Comparison of ENCODE assay signal across 8 cellular contexts in the genomic region with DNA sequence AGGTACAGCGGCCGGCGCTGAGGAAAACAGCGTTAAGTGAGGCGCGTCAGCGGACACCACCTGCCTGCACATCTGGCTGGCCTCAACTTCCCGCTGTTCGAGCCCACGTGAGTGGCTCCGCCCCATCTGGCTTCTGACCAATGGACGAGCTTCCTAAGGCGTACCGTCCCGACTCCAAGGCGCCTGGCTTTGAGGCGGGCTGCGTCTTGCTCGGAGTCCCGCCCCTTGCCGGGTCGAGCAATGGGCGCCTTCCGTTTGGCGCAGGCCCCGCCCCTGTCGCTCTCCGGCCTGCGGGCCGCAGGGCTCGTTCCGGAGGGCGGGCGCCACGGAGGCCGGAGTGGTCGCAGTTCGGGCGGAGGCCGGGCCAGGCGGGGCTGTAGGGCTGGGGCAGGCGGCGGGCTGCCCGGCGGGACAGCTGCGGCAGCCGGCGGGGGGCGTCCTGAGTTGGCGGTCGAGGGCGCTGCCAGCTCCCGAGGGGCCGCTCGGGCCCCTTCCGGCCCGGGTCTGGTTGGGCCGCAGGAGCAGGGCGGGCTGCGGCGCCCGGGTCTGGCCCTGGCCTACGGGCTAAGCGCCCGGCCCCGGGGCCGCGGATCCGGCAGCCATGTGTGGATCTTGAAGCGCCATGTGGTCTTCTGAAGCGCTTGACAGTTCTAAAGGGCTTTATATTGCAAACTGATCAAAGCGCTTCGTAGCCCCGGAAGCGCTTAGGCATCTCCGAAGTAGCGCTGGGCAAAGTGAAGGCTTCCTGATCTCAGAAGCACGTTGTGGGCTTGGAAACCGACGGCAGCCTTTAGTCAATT. TPM values are rescaled to one million over a fixed set of nuclear protein-coding genes. Genes with fewer than 3 reads are reported as not detected.
DNase-seq lines count a peak whose midpoint lies in the region; ATAC-seq and TF ChIP-seq lines count a peak whose summit lies in the region.

TATDN2 (plus strand) TSS at position 276 of the 800 bp plus-strand sequence. CDS start 742 bp downstream, outside the sequence.

- DNase-seq in NCI-H187 treated with DMSO at 0.1 percent for 48 hours (lab: John Stamatoyannopoulos, UW) (peak; percentile 65), T-helper 2 cell (peak; percentile 80 to 99 (median 90)), amygdala (lab: John Stamatoyannopoulos, UW) (peak in 55 of 56 donors; percentile 28 to 94 (median 80)), right atrium auricular region (ENCODE audit: low spot score) (peak; percentile 96), psoas muscle (peak; percentile 98)

- peak within 1 kb of the TSS; percentile 83 for H3K27ac ChIP-seq in right atrium auricular region
- H3K27ac ChIP-seq in psoas muscle = peak within 1 kb of the TSS; percentile 96
- H3K27ac ChIP-seq in urinary bladder (ENCODE audit: low read depth) = peak within 1 kb of the TSS; percentile 75

- WGBS in psoas muscle, 3 donors = 0% methylated on average over 51 to 80 of the region's 80 CpGs
- under 1% methylated on average over 79 of the region's 80 CpGs for WGBS in urinary bladder

- H3K36me3 ChIP-seq in right atrium auricular region (peaks cover 12% of the 10 kb centered on the region), psoas muscle (ENCODE audit: insufficient read depth in 1 of 2, low read depth in 1 of 2) (peaks cover 0 to 48% of the 10 kb centered on the region in 2 donors), urinary bladder (ENCODE audit: insufficient read depth) (peaks cover 5% of the 10 kb centered on the region)

- H3K9me3 ChIP-seq in right atrium auricular region = peaks cover 0 to 13% of the 10 kb centered on the region in 2 donors
- H3K9me3 ChIP-seq in psoas muscle = no peaks in the 10 kb centered on the region

- no peaks in the 10 kb centered on the region for H3K27me3 ChIP-seq in right atrium auricular region
- H3K27me3 ChIP-seq in psoas muscle (ENCODE audit: insufficient read depth in 3 of 3, low read length in 2 of 3) = no peaks in the 10 kb centered on the region

- ATAC-seq in GM18505 (IDR thresholded peaks at IDR 0.05; ENCODE audit: unreplicated experiment) (peak; percentile 96), HG02970 (IDR thresholded peaks at IDR 0.05; ENCODE audit: low FRiP score, unreplicated experiment) (peak; percentile 95), psoas muscle (peak; percentile 97 to 99 (median 98))

- TF ChIP-seq POLR2A in GM18505 (IDR thresholded peaks at IDR 0.05; ENCODE audit: borderline replicate concordance, extremely low read depth, insufficient read depth, insufficient read length) = peak; percentile 88

- peak within 1 kb of the TSS; percentile 67 to 80 for H3K4me3 ChIP-seq in right atrium auricular region
- H3K4me3 ChIP-seq in psoas muscle = peak within 1 kb of the TSS; percentile 78
- H3K4me3 ChIP-seq in urinary bladder (ENCODE audit: low read depth, low read length) = peak within 1 kb of the TSS; percentile 76

- H3K4me1 ChIP-seq in right atrium auricular region (peaks cover 0 to 25% of the 10 kb centered on the region in 2 donors), psoas muscle (peaks cover 13% of the 10 kb centered on the region), urinary bladder (ENCODE audit: insufficient read depth) (peaks cover 2% of the 10 kb centered on the region)

- TF ChIP-seq CTCF in right atrium auricular region (IDR thresholded peaks at IDR 0.05) = no peak
- TF ChIP-seq CTCF in psoas muscle (IDR thresholded peaks at IDR 0.05) = no peak

- intact Hi-C loops in psoas muscle (cut with DNase I) = no loop called here

RNA-seq across cellular contexts. Expression of gene TATDN2, which starts in this region (rescaled TPM):
- total RNA-seq in right atrium auricular region = 10 to 100 TPM in 1 of 2 donors, 1 to 10 TPM in 1; 9.8 to 14.3 TPM
- 10 to 100 TPM; 16.3 to 22.7 (median 20.1) TPM for total RNA-seq in psoas muscle
- polyA plus RNA-seq in psoas muscle = 10 to 100 TPM in 2 of 3 donors, 1 to 10 TPM in 1; 9.6 to 22.1 (median 16.0) TPM
- 11.3 TPM for total RNA-seq in urinary bladder
- polyA plus RNA-seq in urinary bladder = 21.7 TPM

Comparison
In these comparisons a context has a peak if more than half of its experiments do, and no peak if none do; other contexts are left out.
1. Peak in every context shown above with its lines: DNase-seq, ATAC-seq, H3K4me3 ChIP-seq and H3K27ac ChIP-seq.